In the genomic region with DNA sequence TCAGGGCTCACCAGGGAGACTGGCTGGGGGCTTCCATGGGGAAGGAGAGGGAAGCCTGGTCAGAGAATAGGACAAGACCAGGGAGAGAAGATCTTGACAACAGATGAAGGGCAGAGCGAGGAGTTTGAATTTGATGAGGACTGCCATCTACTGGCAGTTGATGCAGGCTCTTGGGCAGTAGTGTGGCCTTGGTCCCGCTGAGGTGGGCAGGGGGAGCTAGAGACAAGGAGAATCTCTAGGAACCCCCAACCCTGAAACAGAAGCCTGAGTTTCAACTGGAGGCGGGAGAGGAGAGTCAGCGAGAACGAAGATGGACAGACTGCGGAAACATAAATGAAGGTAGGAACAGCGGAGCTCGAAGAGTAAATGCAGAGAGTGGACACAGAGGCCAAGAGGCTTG, we compare ENCODE assay signal across 8 cellular contexts.
DNase-seq lines count a peak whose midpoint lies in the region; ATAC-seq, FAIRE-seq and TF ChIP-seq lines count a peak whose summit lies in the region.

No MANE protein-coding gene starts in this region.

- in situ Hi-C loops in SK-MEL-5 (cut with HindIII; ENCODE audit: low pct_unique_long_range_greater_than_20kb, low sequenced_read_pairs): no loop called here

- no peak for FAIRE-seq in GM12891 (lab: Jason Lieb, UNC)

- H3K27me3 ChIP-seq in gastroesophageal sphincter: no peaks in the 10 kb centered on the region

- TF ChIP-seq EP300 in gastroesophageal sphincter (IDR thresholded peaks at IDR 0.05): no peak

- peak overlapping the region in 1 of 4 donors; percentile 4 for H3K27ac ChIP-seq in gastroesophageal sphincter

- no peaks in the 10 kb centered on the region for H3K36me3 ChIP-seq in gastroesophageal sphincter

- no peaks in the 10 kb centered on the region for H3K9me3 ChIP-seq in gastroesophageal sphincter

- DNase-seq in AG20443 (ENCODE audit: low spot score) (peak; percentile 69), GM20000 (ENCODE audit: low spot score) (peak; percentile 32), SK-MEL-5 (ENCODE audit: low read depth, low spot score) (peak; percentile 83), progenitor cell of endocrine pancreas (ENCODE audit: low spot score, unreplicated experiment) (no peak), NCI-H2171 (lab: John Stamatoyannopoulos, UW) (no peak), GM12891 (ENCODE audit: insufficient read length, low spot score) (no peak)
- DNase-seq in natural killer cell treated with Interleukin-12 subunit alpha and Interleukin-12 subunit beta and Interleukin-15 and Interleukin-18, amount 100 ng/mL, for 72 hours (ENCODE audit: low spot score): no peak

- H3K27me3 Mint-ChIP-seq in progenitor cell of endocrine pancreas: no peaks in the 10 kb centered on the region
- H3K27me3 Mint-ChIP-seq in natural killer cell treated with Interleukin-12 subunit alpha and Interleukin-12 subunit beta and Interleukin-15 and Interleukin-18, amount 100 ng/mL, for 72 hours: peaks cover 3 to 18% of the 10 kb centered on the region in 2 donors

- TF ChIP-seq POLR2A in gastroesophageal sphincter (IDR thresholded peaks at IDR 0.05) (no peak), GM12891 (IDR thresholded peaks at IDR 0.05; ENCODE audit: low read depth, low read length) (no peak)

- ATAC-seq in gastroesophageal sphincter: peak; percentile 35
- ATAC-seq in natural killer cell treated with Interleukin-12 subunit alpha and Interleukin-12 subunit beta and Interleukin-15 and Interleukin-18, amount 100 ng/mL, for 72 hours: no peak

- peaks cover 35% of the 10 kb centered on the region for H3K4me1 Mint-ChIP-seq in progenitor cell of endocrine pancreas (ENCODE audit: low read depth)
- no peaks in the 10 kb centered on the region for H3K4me1 Mint-ChIP-seq in natural killer cell treated with Interleukin-12 subunit alpha and Interleukin-12 subunit beta and Interleukin-15 and Interleukin-18, amount 100 ng/mL, for 72 hours (ENCODE audit: low read depth in 2 of 2)

- peak overlapping the region; percentile 78 for H3K27ac Mint-ChIP-seq in progenitor cell of endocrine pancreas
- H3K27ac Mint-ChIP-seq in natural killer cell treated with Interleukin-12 subunit alpha and Interleukin-12 subunit beta and Interleukin-15 and Interleukin-18, amount 100 ng/mL, for 72 hours: no peak overlapping the region

- H3K36me3 Mint-ChIP-seq in progenitor cell of endocrine pancreas (ENCODE audit: insufficient read depth): no peaks in the 10 kb centered on the region
- no peaks in the 10 kb centered on the region for H3K36me3 Mint-ChIP-seq in natural killer cell treated with Interleukin-12 subunit alpha and Interleukin-12 subunit beta and Interleukin-15 and Interleukin-18, amount 100 ng/mL, for 72 hours

- TF ChIP-seq CTCF in GM20000 (IDR thresholded peaks at IDR 0.05; ENCODE audit: extremely low read depth, missing control alignments): peak; percentile 39
- peak in 3 of 4 experiments; percentile 31 to 63 (median 53) for TF ChIP-seq CTCF in gastroesophageal sphincter (IDR thresholded peaks at IDR 0.05)
- peak; percentile 67 for TF ChIP-seq CTCF in progenitor cell of endocrine pancreas (IDR thresholded peaks at IDR 0.05; ENCODE audit: unreplicated experiment)

- peaks cover 0 to 16% (median 0%) of the 10 kb centered on the region in 3 donors for H3K4me1 ChIP-seq in gastroesophageal sphincter

- no peak overlapping the region for H3K4me3 ChIP-seq in gastroesophageal sphincter

- H3K9me3 Mint-ChIP-seq in progenitor cell of endocrine pancreas (ENCODE audit: low read depth): no peaks in the 10 kb centered on the region
- no peaks in the 10 kb centered on the region for H3K9me3 Mint-ChIP-seq in natural killer cell treated with Interleukin-12 subunit alpha and Interleukin-12 subunit beta and Interleukin-15 and Interleukin-18, amount 100 ng/mL, for 72 hours

- H3K4me3 Mint-ChIP-seq in progenitor cell of endocrine pancreas (ENCODE audit: low read depth): no peak overlapping the region
- no peak overlapping the region for H3K4me3 Mint-ChIP-seq in natural killer cell treated with Interleukin-12 subunit alpha and Interleukin-12 subunit beta and Interleukin-15 and Interleukin-18, amount 100 ng/mL, for 72 hours

- 42 to 59% methylated on average over 2 to 8 of the region's 8 CpGs for WGBS in gastroesophageal sphincter (ENCODE audit: low coverage in 1 of 2), 2 donors

TF ChIP-seq in GM12891, 5 proteins besides CTCF, POLR2A, EP300 and RAD21:
- no peak for TF ChIP-seq TAF1 (IDR thresholded peaks at IDR 0.05; ENCODE audit: low read depth, low read length)
- TF ChIP-seq SPI1 (IDR thresholded peaks at IDR 0.05; ENCODE audit: low read depth, low read length): no peak
- no peak for TF ChIP-seq POLR2AphosphoS5 (IDR thresholded peaks at IDR 0.05; ENCODE audit: low read depth, low read length)
- TF ChIP-seq PAX5 (IDR thresholded peaks at IDR 0.05; ENCODE audit: insufficient read depth, low read length, severe bottlenecking): no peak
- TF ChIP-seq POU2F2 (IDR thresholded peaks at IDR 0.05; ENCODE audit: low read depth, low read length): no peak

Comparison
In these comparisons a context has a peak if more than half of its experiments do, and no peak if none do; other contexts are left out.
1. DNase-seq: peak in AG20443 (single experiment), GM20000 (single experiment) and SK-MEL-5 (single experiment); none in progenitor cell of endocrine pancreas (single experiment), NCI-H2171 (single experiment), GM12891 (single experiment) and natural killer cell treated with Interleukin-12 subunit alpha and Interleukin-12 subunit beta and Interleukin-15 and Interleukin-18, amount 100 ng/mL, for 72 hours (single experiment).
2. Peak in every context shown above with its lines, with median percentiles within 50 percentile points of each other: CTCF ChIP-seq.